Comparison of ENCODE assay signal across 27 cellular contexts in the genomic region with DNA sequence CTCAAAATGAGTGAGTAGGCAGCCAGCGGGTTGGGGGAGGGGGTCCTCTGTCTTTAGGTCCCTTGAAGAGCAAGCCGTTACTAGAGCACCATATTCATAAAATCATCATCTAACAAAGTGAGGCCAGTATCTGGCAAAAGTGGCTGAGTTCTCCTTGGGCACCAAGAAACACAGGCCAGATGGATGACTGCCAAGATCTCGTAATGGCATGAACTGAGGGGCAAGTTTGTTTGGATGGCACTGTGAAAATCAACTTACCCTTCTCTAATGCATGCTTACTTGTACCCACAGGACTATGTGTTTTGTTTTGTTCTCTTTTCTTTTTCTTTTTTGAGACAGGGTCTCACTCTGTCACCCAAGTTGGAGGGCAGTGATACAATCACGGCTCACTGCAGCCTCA. TPM values are rescaled to one million over a fixed set of nuclear protein-coding genes. Genes with fewer than 3 reads are reported as not detected.
"Had no signal": no experiment of that assay in that cellular context is flagged by ENCODE, and none has a peak within 500 bp of the region (broad histone marks: within the 10 kb centered on the region; RNA-seq: fewer than 3 reads in every experiment).

No MANE protein-coding gene starts in this region.

- H3K4me3 Mint-ChIP-seq: activated T-cell treated with anti-CD3 and anti-CD28 coated beads, Interleukin-2, amount 50 U/mL, for 4 hours; activated T-helper 17 cell treated with anti-CD3 and anti-CD28 coated beads, Interleukin-2, amount 50 U/mL, for 72 hours; central memory CD8-positive, alpha-beta T cell; mesothelial cell of epicardium; neural crest cell; T-helper 1 cell treated with Interleukin-12 subunit alpha and Interleukin-12 subunit beta and Interleukin-4 antibody, amounts not matched to agents 30 μg/mL and 1 μg/mL, for 36 hours had no signal

- H3K27me3 Mint-ChIP-seq: activated T-helper 17 cell treated with anti-CD3 and anti-CD28 coated beads, Interleukin-2, amount 50 U/mL, for 72 hours; central memory CD8-positive, alpha-beta T cell; naive B cell had no signal

- H3K9me3 ChIP-seq: pancreas, psoas muscle, suprapubic skin, tibial nerve had no signal

- ATAC-seq: activated CD4-positive, CD25-positive, alpha-beta regulatory T cell treated with anti-CD3 and anti-CD28 coated beads, Interleukin-2, amount 50 U/mL, for 24 hours; activated T-cell treated with anti-CD3 and anti-CD28 coated beads, Interleukin-2, amount 50 U/mL, for 4 hours; activated T-helper 17 cell treated with anti-CD3 and anti-CD28 coated beads, Interleukin-2, amount 50 U/mL, for 72 hours; left cardiac atrium; pancreas; psoas muscle had no signal

- H3K27ac Mint-ChIP-seq: activated T-helper 17 cell treated with anti-CD3 and anti-CD28 coated beads, Interleukin-2, amount 50 U/mL, for 72 hours; mesothelial cell of epicardium; T-helper 1 cell treated with Interleukin-12 subunit alpha and Interleukin-12 subunit beta and Interleukin-4 antibody, amounts not matched to agents 30 μg/mL and 1 μg/mL, for 36 hours had no signal

- H3K4me1 Mint-ChIP-seq: activated T-helper 17 cell treated with anti-CD3 and anti-CD28 coated beads, Interleukin-2, amount 50 U/mL, for 72 hours; mesothelial cell of epicardium; naive B cell; neural crest cell had no signal

- DNase-seq: activated CD4-positive, alpha-beta T cell treated with anti-CD3 and anti-CD28 coated beads for 48 hours; activated CD4-positive, alpha-beta T cell treated with anti-CD3 and anti-CD28 coated beads, Interleukin-2, amount 50 U/mL, for 48 hours; activated gamma-delta T cell treated with Interleukin-2 at 50 U/mL for 16 hours; activated naive CD4-positive, alpha-beta T cell treated with anti-CD3 and anti-CD28 coated beads, Interleukin-2, amount 50 U/mL, for 16 hours; activated T-cell treated with anti-CD3 and anti-CD28 coated beads, Interleukin-2, amount 50 U/mL, for 4 hours; dermis blood vessel endothelial cell; effector CD8-positive, alpha-beta T cell; left cardiac atrium; mammary epithelial cell; naive B cell; pancreas; psoas muscle; stimulated activated CD4-positive, alpha-beta T cell treated with anti-CD3 and anti-CD28 coated beads, Interleukin-1b, Interleukin-23, amount 100 ng/mL, for 48 hours; stimulated activated CD4-positive, alpha-beta T cell treated with anti-CD3 and anti-CD28 coated beads, Interleukin-4, amount 100 ng/mL, for 4 hours; stimulated activated CD8-positive, alpha-beta memory T cell treated with anti-CD3 and anti-CD28 coated beads, Interleukin-4, amount 100 ng/mL, for 48 hours; stimulated activated naive CD4-positive, alpha-beta T cell; T1000; WERI-Rb-1 had no signal

RNA-seq across cellular contexts. Expression of gene SYCP3, which starts 49.9 kb away (rescaled TPM):
- total RNA-seq: dermis blood vessel endothelial cell, left cardiac atrium, neural crest cell, ureter had no signal
